In genomic region chr2:177391822-177392372, GRCh38 we compare ENCODE assay signal across 8 cellular contexts. TPM values are rescaled to one million over a fixed set of nuclear protein-coding genes. Genes with fewer than 3 reads are reported as not detected.
DNase-seq lines count a peak whose midpoint lies in the region; ATAC-seq, FAIRE-seq and TF ChIP-seq lines count a peak whose summit lies in the region.

No MANE protein-coding gene starts in this region.

- no peaks in the 10 kb centered on the region for H3K79me2 ChIP-seq in OCI-LY7 (ENCODE audit: insufficient read depth, low read depth, low read length)

- no peaks in the 10 kb centered on the region for H3K9me2 ChIP-seq in OCI-LY7 (ENCODE audit: insufficient read depth, low read length)

- H3K27me3 ChIP-seq in esophagus muscularis mucosa = no peaks in the 10 kb centered on the region
- H3K27me3 ChIP-seq in psoas muscle (ENCODE audit: insufficient read depth in 3 of 3, low read length in 2 of 3) = no peaks in the 10 kb centered on the region

- no peak for DNase-seq in GM12865 (ENCODE audit: low read depth)
- DNase-seq in OCI-LY7 (ENCODE audit: low spot score) = no peak
- no peak for DNase-seq in esophagus muscularis mucosa (ENCODE audit: extremely low spot score)
- no peak for DNase-seq in psoas muscle
- DNase-seq in middle frontal gyrus (ENCODE audit: extremely low spot score, low spot score) = no peak
- DNase-seq in HEK293T (ENCODE audit: extremely low spot score) = no peak
- DNase-seq in HTR-8/SVneo (ENCODE audit: insufficient read length, low spot score) = no peak

- H3K4me2 ChIP-seq in OCI-LY7 (ENCODE audit: low read length) = peak overlapping the region; percentile 54; the same call in 1 of the 2 replicates

- intact Hi-C loops in OCI-LY7 (cut with micrococcal nuclease; ENCODE audit: unreplicated experiment) (no loop called here), esophagus muscularis mucosa (cut with DNase I) (no loop called here), psoas muscle (cut with DNase I) (no loop called here)

- H3K4me3 ChIP-seq in GM12865 (ENCODE audit: low read depth, low read length) (peak overlapping the region; percentile 100), OCI-LY7 (ENCODE audit: low read depth, low read length, poor library complexity, severe bottlenecking) (peak overlapping the region; percentile 59), esophagus muscularis mucosa (peak overlapping the region; percentile 75 to 84 (median 78)), psoas muscle (peak overlapping the region; percentile 93)

- peak overlapping the region; percentile 55; the same call in 1 of the 2 replicates for H2AFZ ChIP-seq in OCI-LY7 (ENCODE audit: low read length)

- WGBS in esophagus muscularis mucosa = 66% methylated on average over 4 of the region's 4 CpGs
- 39 to 49% (median 43%) methylated on average over 4 of the region's 4 CpGs for WGBS in psoas muscle, 3 donors

- POLR2A ChIA-PET in OCI-LY7 (lab: Charles Lee) (interaction anchor here (0.7 to 2.1 kb wide), 3 partner anchors 12 to 112 kb away, joined by 3 to 10 read pairs (median 4); no protein-coding TSS in a partner anchor), HEK293T (lab: Yijun Ruan, JAX) (interaction anchor here (0.7 to 2.3 kb wide), 10 partner anchors 11 to 643 kb away, joined by 3 to 13 read pairs (median 3); partner anchors contain the start of gene NFE2L2)

- H3K36me3 ChIP-seq in OCI-LY7 (ENCODE audit: insufficient read depth, low read length) (no peaks in the 10 kb centered on the region), esophagus muscularis mucosa (no peaks in the 10 kb centered on the region), psoas muscle (ENCODE audit: insufficient read depth in 1 of 2, low read depth in 1 of 2) (no peaks in the 10 kb centered on the region)

- no peak for TF ChIP-seq POLR2A in esophagus muscularis mucosa (IDR thresholded peaks at IDR 0.05; ENCODE audit: low read depth)

- H4K20me1 ChIP-seq in OCI-LY7 (ENCODE audit: insufficient read depth, low read length) = no peaks in the 10 kb centered on the region

- CTCF ChIA-PET in OCI-LY7 (lab: Charles Lee; ENCODE audit: unreplicated experiment) (no interaction called here), HEK293T (lab: Yijun Ruan, JAX) (interaction anchor here (1.0 kb wide), 1 partner anchor 337 kb away, joined by 3 read pairs; no protein-coding TSS in a partner anchor)

- H3K27ac ChIP-seq in OCI-LY7 (ENCODE audit: low read depth, low read length, poor library complexity, severe bottlenecking) (no peak overlapping the region), esophagus muscularis mucosa (replicated peaks in 1 of 4) (peak overlapping the region; percentile 72 to 80 (median 78)), psoas muscle (peak overlapping the region; percentile 86)

- no peaks in the 10 kb centered on the region for H3K9me3 ChIP-seq in OCI-LY7 (ENCODE audit: low read length)
- H3K9me3 ChIP-seq in esophagus muscularis mucosa = no peaks in the 10 kb centered on the region
- no peaks in the 10 kb centered on the region for H3K9me3 ChIP-seq in psoas muscle

- no peak for TF ChIP-seq EP300 in esophagus muscularis mucosa (IDR thresholded peaks at IDR 0.05)

- FAIRE-seq in HTR-8/SVneo (lab: Jason Lieb, UNC) = no peak

- no peaks in the 10 kb centered on the region for H3K4me1 ChIP-seq in OCI-LY7 (ENCODE audit: insufficient read depth, low read length, poor library complexity, severe bottlenecking)
- peaks cover 25 to 46% (median 35%) of the 10 kb centered on the region in 4 donors for H3K4me1 ChIP-seq in esophagus muscularis mucosa
- H3K4me1 ChIP-seq in psoas muscle = peaks cover 35% of the 10 kb centered on the region

- ATAC-seq in psoas muscle = peak in 1 of 4 donors; percentile 28
- no peak for ATAC-seq in HG03571 (IDR thresholded peaks at IDR 0.05; ENCODE audit: unreplicated experiment)

- BruUV-seq in OCI-LY7 (replicated peaks; lab: Mats Ljungman, UMichigan) = TSS peak; percentile 56

- no peak for TF ChIP-seq CTCF in GM12865 (IDR thresholded peaks at IDR 0.05; ENCODE audit: insufficient read depth, low read depth, low read length, missing control alignments)
- TF ChIP-seq CTCF in OCI-LY7 (conservative IDR thresholded peaks at IDR 0.05; ENCODE audit: low read length) = no peak
- TF ChIP-seq CTCF in esophagus muscularis mucosa (IDR thresholded peaks at IDR 0.05) = no peak
- no peak for TF ChIP-seq CTCF in psoas muscle (IDR thresholded peaks at IDR 0.05)

TF ChIP-seq in HEK293T, 16 proteins besides CTCF, POLR2A, EP300 and RAD21:
- TF ChIP-seq FOXM1 (IDR thresholded peaks at IDR 0.05; ENCODE audit: borderline replicate concordance) (no peak), CTBP1 (IDR thresholded peaks at IDR 0.05; ENCODE audit: borderline replicate concordance) (no peak), PKNOX1 (IDR thresholded peaks at IDR 0.05) (no peak), L3MBTL2 (conservative IDR thresholded peaks at IDR 0.05) (no peak), ARNT (IDR thresholded peaks at IDR 0.05) (no peak), ZNF384 (IDR thresholded peaks at IDR 0.05) (no peak), HDGF (IDR thresholded peaks at IDR 0.05; ENCODE audit: borderline replicate concordance) (no peak), SP1 (IDR thresholded peaks at IDR 0.05) (no peak), ELF4 (IDR thresholded peaks at IDR 0.05) (no peak), TARDBP (IDR thresholded peaks at IDR 0.05) (no peak), BHLHE40 (IDR thresholded peaks at IDR 0.05; ENCODE audit: borderline replicate concordance) (no peak), LEF1 (IDR thresholded peaks at IDR 0.05; ENCODE audit: borderline replicate concordance) (no peak), NFRKB (IDR thresholded peaks at IDR 0.05) (no peak), FOXK2 (IDR thresholded peaks at IDR 0.05) (no peak), SUZ12 (IDR thresholded peaks at IDR 0.05) (no peak), FOXA1 (IDR thresholded peaks at IDR 0.05) (no peak)
TF ChIP-seq in HEK293T: peak in this region for 0.

RNA-seq across cellular contexts. Expression of gene AGPS, which starts 0.7 kb away (rescaled TPM):
- 2.1 and 2.3 TPM in 2 replicates for total RNA-seq in OCI-LY7 (2014; rRNA removed; shearing (Covaris generic))
- 9.6 and 14.5 TPM in 2 replicates for total RNA-seq in OCI-LY7 (2022)
- 10 to 100 TPM; 26.3 to 46.1 (median 37.0) TPM for total RNA-seq in esophagus muscularis mucosa
- 10 to 100 TPM; 26.6 to 32.2 (median 28.7) TPM for total RNA-seq in psoas muscle
- polyA plus RNA-seq in psoas muscle = 10 to 100 TPM in 2 of 3 donors, 1 to 10 TPM in 1; 7.8 to 24.4 (median 12.6) TPM
